1 cellular context compared by ENCODE assay signal in genomic region chr19:17334414-17335409, GRCh38.
TF ChIP-seq lines count a peak whose summit lies in the region.

TSS of gene ANO8 (minus strand) at chr19:17334855. CDS start at chr19:17334670, 185 bp downstream.

TF ChIP-seq in HepG2, 621 proteins besides CTCF, POLR2A, EP300 and RAD21 (continued from another document and continues in another):
- TF ChIP-seq GMEB2 (CRISPR knock-in tag; IDR thresholded peaks at IDR 0.05; ENCODE audit: low read depth) (no peak), ZNF317 (CRISPR knock-in tag; IDR thresholded peaks at IDR 0.05) (0 out of 2 replicates have a peak, but pooled peaks have one; percentile 51), DMAP1 (CRISPR knock-in tag; IDR thresholded peaks at IDR 0.05) (no peak), ZBTB1 (CRISPR knock-in tag; IDR thresholded peaks at IDR 0.05; ENCODE audit: borderline replicate concordance) (no peak), KDM5B (CRISPR knock-in tag; IDR thresholded peaks at IDR 0.05; ENCODE audit: borderline replicate concordance) (peak; percentile 77; the same call in 1 of the 2 replicates), ZNF761 (CRISPR knock-in tag; conservative IDR thresholded peaks at IDR 0.05) (no peak), AKAP8 (CRISPR knock-in tag; IDR thresholded peaks at IDR 0.05) (no peak), EED (CRISPR knock-in tag; IDR thresholded peaks at IDR 0.05) (0 out of 2 replicates have a peak, but pooled peaks have one; percentile 37), ZKSCAN5 (CRISPR knock-in tag; IDR thresholded peaks at IDR 0.05) (no peak), RFX1 (IDR thresholded peaks at IDR 0.05) (no peak), STAT6 (CRISPR knock-in tag; IDR thresholded peaks at IDR 0.05; ENCODE audit: borderline replicate concordance) (no peak), ATF4 (CRISPR knock-in tag; IDR thresholded peaks at IDR 0.05) (no peak), KDM3A (CRISPR knock-in tag; IDR thresholded peaks at IDR 0.05; ENCODE audit: low read depth) (no peak), ZSCAN5A (CRISPR knock-in tag; IDR thresholded peaks at IDR 0.05; ENCODE audit: borderline replicate concordance) (no peak), ZNF17 (CRISPR knock-in tag; IDR thresholded peaks at IDR 0.05) (no peak), AHDC1 (CRISPR knock-in tag; IDR thresholded peaks at IDR 0.05; ENCODE audit: borderline replicate concordance) (no peak), PRDM10 (CRISPR knock-in tag; IDR thresholded peaks at IDR 0.05; ENCODE audit: low read depth) (no peak), POGZ (CRISPR knock-in tag; IDR thresholded peaks at IDR 0.05) (peak; percentile 48; the same call in 1 of the 2 replicates), ZBTB25 (CRISPR knock-in tag; IDR thresholded peaks at IDR 0.05) (0 out of 2 replicates have a peak, but pooled peaks have one; percentile 35), FOXO4 (CRISPR knock-in tag; conservative IDR thresholded peaks at IDR 0.05) (no peak), HMGXB4 (CRISPR knock-in tag; IDR thresholded peaks at IDR 0.05; ENCODE audit: borderline replicate concordance in 1 of 2, low read depth in 1 of 2) (peak; percentile 48 to 80; a peak in 3 of 4 replicates), KAT8 (CRISPR knock-in tag; IDR thresholded peaks at IDR 0.05) (peak; percentile 76), ZSCAN25 (CRISPR knock-in tag; IDR thresholded peaks at IDR 0.05) (0 out of 2 replicates have a peak, but pooled peaks have one; percentile 28), ZC3H13 (CRISPR knock-in tag; IDR thresholded peaks at IDR 0.05) (no peak; the same call in 1 of the 2 replicates), ZNF512B (CRISPR knock-in tag; IDR thresholded peaks at IDR 0.05; ENCODE audit: borderline replicate concordance) (no peak), RFXAP (CRISPR knock-in tag; IDR thresholded peaks at IDR 0.05; ENCODE audit: borderline replicate concordance) (peak; percentile 62)
